ENCODE assay signal across 2 cellular contexts in the genomic region with DNA sequence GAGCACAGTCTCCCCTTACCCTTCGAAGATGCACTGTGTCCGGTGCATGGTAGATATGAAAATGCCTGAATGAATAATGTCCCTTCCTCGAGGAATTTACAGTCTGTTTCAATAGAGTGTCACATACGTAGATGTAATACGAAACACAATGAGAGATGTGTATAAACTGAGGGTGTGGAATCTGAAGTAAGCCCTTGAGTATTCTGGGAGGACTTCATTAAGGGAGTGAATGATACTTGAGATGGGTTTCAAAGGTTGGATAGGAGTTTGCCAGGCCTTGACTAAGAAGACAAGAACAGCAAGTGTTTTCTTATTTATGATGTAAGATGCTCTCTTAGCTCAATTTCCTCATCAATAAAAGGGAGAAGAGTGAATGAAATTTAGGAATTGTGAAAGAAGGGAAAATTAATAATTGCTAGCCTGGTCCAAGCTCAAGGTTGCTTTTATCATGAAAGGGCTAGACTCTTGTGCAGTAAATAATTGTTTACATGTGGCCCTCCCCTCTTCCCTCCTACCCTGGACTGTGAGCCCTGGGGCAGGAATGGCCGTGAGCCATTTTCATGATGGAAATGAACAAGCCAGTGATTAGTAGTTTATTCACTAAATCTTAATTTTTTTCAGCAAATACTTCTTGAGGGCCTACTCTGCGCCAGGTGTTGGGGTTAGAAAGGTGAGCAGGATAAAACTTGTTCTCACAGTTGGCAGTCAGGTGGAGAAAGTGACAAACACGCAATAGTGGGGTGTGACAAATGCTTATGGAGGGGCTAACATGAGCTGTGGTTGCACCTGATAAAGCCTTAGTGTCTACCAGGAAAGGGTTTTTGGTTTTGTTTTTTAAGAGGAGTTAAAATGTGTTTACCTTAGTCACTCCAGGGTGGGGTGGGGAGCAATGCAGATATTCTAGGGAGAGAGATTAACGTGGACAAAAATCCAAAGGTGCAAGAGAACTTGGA.
A peak's percentile ranks its signal among the peaks of the same experiment; 100 is the strongest.
TF ChIP-seq lines count a peak whose summit lies in the region.

No MANE protein-coding gene starts in this region.

TF ChIP-seq in IMR-90, 13 proteins besides CTCF, POLR2A, EP300 and RAD21:
- TF ChIP-seq RFX5 (IDR thresholded peaks at IDR 0.05; ENCODE audit: low read depth, low read length) (no peak), NFE2L2 (IDR thresholded peaks at IDR 0.05; ENCODE audit: low read depth, low read length) (no peak), CHD1 (IDR thresholded peaks at IDR 0.05; ENCODE audit: low read depth, low read length) (no peak), MXI1 (IDR thresholded peaks at IDR 0.05; ENCODE audit: borderline replicate concordance, low read depth, low read length) (no peak), FOS (IDR thresholded peaks at IDR 0.05; ENCODE audit: low read depth, low read length) (no peak), SMC3 (IDR thresholded peaks at IDR 0.05; ENCODE audit: low read depth, low read length) (no peak), CEBPB (IDR thresholded peaks at IDR 0.05; ENCODE audit: low read depth, low read length) (no peak), RCOR1 (IDR thresholded peaks at IDR 0.05; ENCODE audit: insufficient replicate concordance, low read length) (no peak), MAZ (IDR thresholded peaks at IDR 0.05; ENCODE audit: borderline replicate concordance, low read depth, low read length) (no peak), MAFK (IDR thresholded peaks at IDR 0.05; ENCODE audit: low read depth, low read length) (no peak), BHLHE40 (IDR thresholded peaks at IDR 0.05; ENCODE audit: low read depth, low read length) (no peak)
- TF ChIP-seq, protein P1, sequence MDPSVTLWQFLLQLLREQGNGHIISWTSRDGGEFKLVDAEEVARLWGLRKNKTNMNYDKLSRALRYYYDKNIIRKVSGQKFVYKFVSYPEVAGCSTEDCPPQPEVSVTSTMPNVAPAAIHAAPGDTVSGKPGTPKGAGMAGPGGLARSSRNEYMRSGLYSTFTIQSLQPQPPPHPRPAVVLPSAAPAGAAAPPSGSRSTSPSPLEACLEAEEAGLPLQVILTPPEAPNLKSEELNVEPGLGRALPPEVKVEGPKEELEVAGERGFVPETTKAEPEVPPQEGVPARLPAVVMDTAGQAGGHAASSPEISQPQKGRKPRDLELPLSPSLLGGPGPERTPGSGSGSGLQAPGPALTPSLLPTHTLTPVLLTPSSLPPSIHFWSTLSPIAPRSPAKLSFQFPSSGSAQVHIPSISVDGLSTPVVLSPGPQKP (IDR thresholded peaks at IDR 0.05; ENCODE audit: borderline replicate concordance, low read depth, low read length) = no peak
- TF ChIP-seq, protein P2, sequence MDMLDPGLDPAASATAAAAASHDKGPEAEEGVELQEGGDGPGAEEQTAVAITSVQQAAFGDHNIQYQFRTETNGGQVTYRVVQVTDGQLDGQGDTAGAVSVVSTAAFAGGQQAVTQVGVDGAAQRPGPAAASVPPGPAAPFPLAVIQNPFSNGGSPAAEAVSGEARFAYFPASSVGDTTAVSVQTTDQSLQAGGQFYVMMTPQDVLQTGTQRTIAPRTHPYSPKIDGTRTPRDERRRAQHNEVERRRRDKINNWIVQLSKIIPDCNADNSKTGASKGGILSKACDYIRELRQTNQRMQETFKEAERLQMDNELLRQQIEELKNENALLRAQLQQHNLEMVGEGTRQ (IDR thresholded peaks at IDR 0.05; ENCODE audit: low read depth, low read length) = no peak

TF ChIP-seq in GM12878, 131 proteins besides CTCF, POLR2A, EP300 and RAD21:
- TF ChIP-seq ZNF217 (IDR thresholded peaks at IDR 0.05) = no peak
- TF ChIP-seq MXI1 (IDR thresholded peaks at IDR 0.05; ENCODE audit: low read depth, low read length) = 0 out of 2 replicates have a peak, but pooled peaks have one; percentile 22
TF ChIP-seq in GM12878: peak in this region for 1.
